In the genomic region with DNA sequence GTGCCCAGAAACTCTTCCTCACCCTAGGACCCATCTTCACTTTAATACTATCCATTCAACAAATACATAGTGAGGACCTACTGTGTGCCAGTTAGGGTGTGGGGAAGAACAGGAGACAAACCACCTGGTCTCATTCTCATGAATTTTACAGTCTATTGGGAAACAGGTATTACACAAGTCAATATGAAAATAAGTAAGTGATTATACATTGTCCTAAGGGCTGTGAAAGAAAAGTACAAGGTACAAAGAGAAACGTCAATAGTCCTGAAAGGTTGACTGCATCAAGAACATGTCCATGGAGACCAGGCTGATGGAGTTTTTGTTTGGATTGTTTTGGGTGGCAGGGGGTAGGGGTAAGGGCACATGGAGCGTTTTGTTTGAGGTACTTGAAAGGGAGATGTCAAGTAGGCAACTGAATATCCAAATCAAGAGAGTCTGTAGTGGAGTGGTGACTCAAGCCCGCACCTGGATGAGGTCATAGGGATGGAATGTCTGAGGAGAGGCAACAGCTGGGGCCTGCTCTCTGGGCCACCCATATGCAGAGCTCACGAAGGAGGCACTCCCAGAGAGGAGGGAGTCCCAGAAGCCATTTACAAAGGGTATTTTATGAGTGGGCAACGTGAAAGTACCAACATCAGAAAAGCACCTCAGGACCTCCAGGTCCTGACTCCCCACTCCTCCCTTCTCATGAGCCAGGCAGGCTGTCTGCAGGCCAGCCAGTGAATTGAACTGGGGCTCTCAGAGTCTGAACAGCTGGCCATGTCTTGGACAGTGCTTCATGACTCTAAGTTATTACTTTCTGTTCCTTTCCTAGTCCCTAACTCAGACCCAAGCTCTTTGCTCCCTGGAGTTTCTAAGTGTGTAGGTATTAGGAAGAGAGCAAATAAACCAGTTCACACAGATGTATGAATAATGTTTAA, we compare ENCODE assay signal across 9 cellular contexts.
DNase-seq lines count a peak whose midpoint lies in the region; TF ChIP-seq lines count a peak whose summit lies in the region.
"Had no signal": no experiment of that assay in that cellular context is flagged by ENCODE, and none has a peak within 500 bp of the region (broad histone marks: within the 10 kb centered on the region; RNA-seq: fewer than 3 reads in every experiment).

No MANE protein-coding gene starts in this region.

- peak overlapping the region; percentile 99 for H3K27ac Mint-ChIP-seq in nephron progenitor cell

- in situ Hi-C loops in Caki2 (cut with HindIII; ENCODE audit: low pct_unique_long_range_greater_than_20kb, low sequenced_read_pairs), result no loop called here

- peaks cover 15% of the 10 kb centered on the region for H3K9me3 Mint-ChIP-seq in nephron progenitor cell

- H3K4me1 Mint-ChIP-seq in nephron progenitor cell, result peaks cover 79% of the 10 kb centered on the region

- peaks cover 10% of the 10 kb centered on the region for H3K27me3 Mint-ChIP-seq in nephron progenitor cell (ENCODE audit: low read depth, poor library complexity)

- H3K4me3 Mint-ChIP-seq in nephron progenitor cell, result no peak overlapping the region

- DNase-seq in Caki2 (ENCODE audit: low read depth) (peak; percentile 35), NCI-H2107 (lab: John Stamatoyannopoulos, UW) (peak; percentile 63), epithelial cell of esophagus (ENCODE audit: low read depth) (peak; percentile 97), nephron progenitor cell (no peak), GDM1 (lab: John Stamatoyannopoulos, UW) (no peak), pons (ENCODE audit: low spot score) (no peak), superior temporal gyrus (ENCODE audit: extremely low spot score) (no peak)
- no peak for DNase-seq in stimulated activated CD4-positive, alpha-beta T cell treated with anti-CD3 and anti-CD28 coated beads, Interleukin-4, amount 100 ng/mL, for 4 hours
- DNase-seq: activated effector memory CD4-positive, alpha-beta T cell treated with Interleukin-2 at 50 U/mL for 16 hours had no signal

- H3K36me3 Mint-ChIP-seq in nephron progenitor cell (ENCODE audit: low read depth), result peaks cover 15% of the 10 kb centered on the region

- TF ChIP-seq CTCF in epithelial cell of esophagus (IDR thresholded peaks at IDR 0.05; ENCODE audit: insufficient read depth, low read depth, low read length, missing control alignments), result no peak
- TF ChIP-seq CTCF in nephron progenitor cell (IDR thresholded peaks at IDR 0.05), result no peak

- H3K4me3 ChIP-seq in epithelial cell of esophagus (ENCODE audit: low read length), result no peak overlapping the region

Comparison
In these comparisons a context has a peak if more than half of its experiments do, and no peak if none do; other contexts are left out.
1. DNase-seq: peak in Caki2 (single experiment), NCI-H2107 (single experiment) and epithelial cell of esophagus (single experiment); none in nephron progenitor cell (single experiment), GDM1 (single experiment), pons (single experiment), stimulated activated CD4-positive, alpha-beta T cell treated with anti-CD3 and anti-CD28 coated beads, Interleukin-4, amount 100 ng/mL, for 4 hours (0 of 2) and superior temporal gyrus (single experiment).